In the genomic region with DNA sequence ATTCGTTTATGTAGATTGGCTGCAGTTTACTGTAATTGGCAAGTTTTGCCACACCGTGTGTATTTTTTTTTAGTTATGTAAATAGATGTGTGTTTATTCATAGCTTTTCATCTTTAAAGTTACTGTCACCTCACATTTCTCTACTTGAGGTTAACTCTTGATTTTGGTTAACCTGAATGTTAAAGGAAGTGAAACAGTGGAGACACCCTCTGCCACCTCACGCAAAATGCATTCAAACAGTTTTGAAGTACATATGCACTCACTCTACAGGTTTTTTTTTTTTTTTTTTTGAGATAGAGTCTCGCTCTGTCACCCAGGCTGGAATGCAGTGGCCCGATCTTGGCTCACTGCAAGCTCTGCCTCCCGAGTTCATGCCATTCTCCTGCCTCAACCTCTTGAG, we compare ENCODE assay signal across 16 cellular contexts. TPM values are rescaled to one million over a fixed set of nuclear protein-coding genes. Genes with fewer than 3 reads are reported as not detected.
DNase-seq lines count a peak whose midpoint lies in the region; ATAC-seq, FAIRE-seq and TF ChIP-seq lines count a peak whose summit lies in the region.
"Had no signal": no experiment of that assay in that cellular context is flagged by ENCODE, and none has a peak within 500 bp of the region (broad histone marks: within the 10 kb centered on the region; RNA-seq: fewer than 3 reads in every experiment).

No MANE protein-coding gene starts in this region.

- no peak for TF ChIP-seq CTCF in pancreas (IDR thresholded peaks at IDR 0.05)
- TF ChIP-seq CTCF in WTC11 (IDR thresholded peaks at IDR 0.05), result no peak
- TF ChIP-seq CTCF in GM10266 (IDR thresholded peaks at IDR 0.05; ENCODE audit: control insufficient read depth, insufficient read depth, low read depth, missing control alignments), result no peak

- no peaks in the 10 kb centered on the region for H3K27me3 ChIP-seq in pancreas
- H3K27me3 ChIP-seq: upper lobe of right lung had no signal

- no peaks in the 10 kb centered on the region for H3K4me1 ChIP-seq in pancreas
- H3K4me1 ChIP-seq: A549, upper lobe of right lung had no signal

- WGBS in pancreas, 2 donors, result 64 to 71% methylated on average over 6 of the region's 6 CpGs

- peak overlapping the region; percentile 58 for H3K27ac Mint-ChIP-seq in activated CD4-positive, alpha-beta T cell treated with anti-CD3 and anti-CD28 coated beads, Interleukin-2, amount 10 ng/mL, durations not matched to agents 24 days and 14 days
- no peak overlapping the region for H3K27ac Mint-ChIP-seq in stimulated activated effector memory CD8-positive, alpha-beta T cell treated with anti-CD3 and anti-CD28 coated beads, Interleukin-12 subunit alpha, Interleukin-12 subunit beta, amount 100 ng/mL, for 72 hours
- no peak overlapping the region for H3K27ac Mint-ChIP-seq in WTC11
- H3K27ac Mint-ChIP-seq: nephron had no signal

- no peaks in the 10 kb centered on the region for H3K9me3 ChIP-seq in pancreas
- H3K9me3 ChIP-seq: A549, SK-N-SH, upper lobe of right lung had no signal

- no peak overlapping the region for H3K27ac ChIP-seq in pancreas
- H3K27ac ChIP-seq: A549, upper lobe of right lung had no signal

- peaks cover 4% of the 10 kb centered on the region for H3K27me3 Mint-ChIP-seq in activated CD4-positive, alpha-beta T cell treated with anti-CD3 and anti-CD28 coated beads, Interleukin-2, amount 10 ng/mL, durations not matched to agents 24 days and 14 days
- H3K27me3 Mint-ChIP-seq in WTC11 (ENCODE audit: low read depth), result peaks cover 13% of the 10 kb centered on the region

- no peak overlapping the region for H3K4me3 ChIP-seq in pancreas
- H3K4me3 ChIP-seq: A549, upper lobe of right lung had no signal

- POLR2A ChIA-PET in WTC11 (lab: Charles Lee), result no interaction called here

- H3K9me3 Mint-ChIP-seq in activated CD4-positive, alpha-beta T cell treated with anti-CD3 and anti-CD28 coated beads, Interleukin-2, amount 10 ng/mL, durations not matched to agents 24 days and 14 days, result no peaks in the 10 kb centered on the region
- H3K9me3 Mint-ChIP-seq in stimulated activated effector memory CD8-positive, alpha-beta T cell treated with anti-CD3 and anti-CD28 coated beads, Interleukin-12 subunit alpha, Interleukin-12 subunit beta, amount 100 ng/mL, for 72 hours, result no peaks in the 10 kb centered on the region
- H3K9me3 Mint-ChIP-seq in WTC11, result peaks cover 4% of the 10 kb centered on the region
- H3K9me3 Mint-ChIP-seq: nephron had no signal

- no peaks in the 10 kb centered on the region for H3K36me3 Mint-ChIP-seq in activated CD4-positive, alpha-beta T cell treated with anti-CD3 and anti-CD28 coated beads, Interleukin-2, amount 10 ng/mL, durations not matched to agents 24 days and 14 days (ENCODE audit: low read depth)
- no peaks in the 10 kb centered on the region for H3K36me3 Mint-ChIP-seq in stimulated activated effector memory CD8-positive, alpha-beta T cell treated with anti-CD3 and anti-CD28 coated beads, Interleukin-12 subunit alpha, Interleukin-12 subunit beta, amount 100 ng/mL, for 72 hours
- H3K36me3 Mint-ChIP-seq in WTC11, result no peaks in the 10 kb centered on the region

- peak; percentile 75 for ATAC-seq in HG02763 (IDR thresholded peaks at IDR 0.05; ENCODE audit: unreplicated experiment)
- peak; percentile 34 for ATAC-seq in HG03558 (IDR thresholded peaks at IDR 0.05; ENCODE audit: extremely low read depth, unreplicated experiment)
- peak; percentile 68 for ATAC-seq in stimulated activated effector memory CD8-positive, alpha-beta T cell treated with anti-CD3 and anti-CD28 coated beads, Interleukin-12 subunit alpha, Interleukin-12 subunit beta, amount 100 ng/mL, for 72 hours
- ATAC-seq in pancreas, result no peak
- ATAC-seq in WTC11, result no peak
- ATAC-seq: A549, upper lobe of right lung had no signal

- FAIRE-seq in pancreas (lab: Jason Lieb, UNC), result no peak
- FAIRE-seq: A549, HTR-8/SVneo had no signal

- H3K4me1 Mint-ChIP-seq in activated CD4-positive, alpha-beta T cell treated with anti-CD3 and anti-CD28 coated beads, Interleukin-2, amount 10 ng/mL, durations not matched to agents 24 days and 14 days, result peaks cover 7% of the 10 kb centered on the region
- H3K4me1 Mint-ChIP-seq in stimulated activated effector memory CD8-positive, alpha-beta T cell treated with anti-CD3 and anti-CD28 coated beads, Interleukin-12 subunit alpha, Interleukin-12 subunit beta, amount 100 ng/mL, for 72 hours, result peaks cover 15% of the 10 kb centered on the region
- H3K4me1 Mint-ChIP-seq in WTC11, result peaks cover 15% of the 10 kb centered on the region
- H3K4me1 Mint-ChIP-seq: nephron had no signal

- intact Hi-C loops in activated CD4-positive, alpha-beta T cell treated with anti-CD3 and anti-CD28 coated beads, Interleukin-2, amount 10 ng/mL, durations not matched to agents 24 days and 14 days (cut with micrococcal nuclease), result no loop called here
- intact Hi-C loops in pancreas (cut with DNase I), result no loop called here

- CTCF ChIA-PET in WTC11 (lab: Charles Lee), result no interaction called here

- no peak overlapping the region for H3K4me3 Mint-ChIP-seq in activated CD4-positive, alpha-beta T cell treated with anti-CD3 and anti-CD28 coated beads, Interleukin-2, amount 10 ng/mL, durations not matched to agents 24 days and 14 days
- no peak overlapping the region for H3K4me3 Mint-ChIP-seq in stimulated activated effector memory CD8-positive, alpha-beta T cell treated with anti-CD3 and anti-CD28 coated beads, Interleukin-12 subunit alpha, Interleukin-12 subunit beta, amount 100 ng/mL, for 72 hours
- no peak overlapping the region for H3K4me3 Mint-ChIP-seq in WTC11
- H3K4me3 Mint-ChIP-seq: nephron had no signal

- no peak for DNase-seq in activated CD4-positive, alpha-beta T cell treated with anti-CD3 and anti-CD28 coated beads, Interleukin-2, amount 10 ng/mL, durations not matched to agents 24 days and 14 days
- DNase-seq in activated CD4-positive, alpha-beta T cell treated with anti-CD3 and anti-CD28 coated beads, Interleukin-2, amount 50 U/mL, for 4 hours, result no peak
- DNase-seq in stimulated activated effector memory CD8-positive, alpha-beta T cell treated with anti-CD3 and anti-CD28 coated beads, Interleukin-12 subunit alpha, Interleukin-12 subunit beta, amount 100 ng/mL, for 72 hours (ENCODE audit: low spot score in 2 of 2), result no peak
- DNase-seq in pancreas (no peak), WTC11 (ENCODE audit: low spot score) (no peak), GM10266 (ENCODE audit: extremely low spot score) (no peak)
- DNase-seq: head of caudate nucleus; NCI-H2171; SK-N-SH; stimulated activated CD4-positive, alpha-beta T cell treated with anti-CD3 and anti-CD28 coated beads, Interleukin-2, amount 100 ng/mL, for 24 hours; upper lobe of right lung had no signal

- no peaks in the 10 kb centered on the region for H3K36me3 ChIP-seq in pancreas
- H3K36me3 ChIP-seq: upper lobe of right lung had no signal

TF ChIP-seq in WTC11, 78 proteins besides CTCF, POLR2A, EP300 and RAD21 (continues in another document):
- TF ChIP-seq RELA (CRISPR knock-in tag; IDR thresholded peaks at IDR 0.05; ENCODE audit: borderline replicate concordance), result no peak
- TF ChIP-seq TP53 (CRISPR knock-in tag; IDR thresholded peaks at IDR 0.05), result no peak
- TF ChIP-seq ZNF416 (CRISPR knock-in tag; IDR thresholded peaks at IDR 0.05), result no peak
- TF ChIP-seq, protein P1, sequence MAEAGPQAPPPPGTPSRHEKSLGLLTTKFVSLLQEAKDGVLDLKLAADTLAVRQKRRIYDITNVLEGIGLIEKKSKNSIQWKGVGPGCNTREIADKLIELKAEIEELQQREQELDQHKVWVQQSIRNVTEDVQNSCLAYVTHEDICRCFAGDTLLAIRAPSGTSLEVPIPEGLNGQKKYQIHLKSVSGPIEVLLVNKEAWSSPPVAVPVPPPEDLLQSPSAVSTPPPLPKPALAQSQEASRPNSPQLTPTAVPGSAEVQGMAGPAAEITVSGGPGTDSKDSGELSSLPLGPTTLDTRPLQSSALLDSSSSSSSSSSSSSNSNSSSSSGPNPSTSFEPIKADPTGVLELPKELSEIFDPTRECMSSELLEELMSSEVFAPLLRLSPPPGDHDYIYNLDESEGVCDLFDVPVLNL (CRISPR knock-in tag; IDR thresholded peaks at IDR 0.05; ENCODE audit: borderline replicate concordance, low read depth), result no peak
- no peak for TF ChIP-seq MYBL2 (CRISPR knock-in tag; IDR thresholded peaks at IDR 0.05)
- no peak for TF ChIP-seq GABPB1 (CRISPR knock-in tag; IDR thresholded peaks at IDR 0.05)
- TF ChIP-seq NR3C1 (CRISPR knock-in tag; conservative IDR thresholded peaks at IDR 0.05; ENCODE audit: low read depth), result no peak
- no peak for TF ChIP-seq USF2 (CRISPR knock-in tag; IDR thresholded peaks at IDR 0.05)
- no peak for TF ChIP-seq SMAD4 (CRISPR knock-in tag; IDR thresholded peaks at IDR 0.05)
- TF ChIP-seq ZNF317 (CRISPR knock-in tag; IDR thresholded peaks at IDR 0.05; ENCODE audit: borderline replicate concordance, low read depth), result no peak
- no peak for TF ChIP-seq ATF1 (CRISPR knock-in tag; IDR thresholded peaks at IDR 0.05)

RNA-seq across cellular contexts. Expression of gene OR2A4, which starts 17.7 kb away (rescaled TPM):
- total RNA-seq in activated CD4-positive, alpha-beta T cell treated with anti-CD3 and anti-CD28 coated beads, Interleukin-2, amount 10 ng/mL, durations not matched to agents 24 days and 14 days, result not detected in 2 replicates
- not detected for total RNA-seq in pancreas
- polyA plus RNA-seq in pancreas, result under 1 TPM in 1 of 2 donors, not detected in 1; 0.46 TPM
- total RNA-seq in WTC11 (2021), result not detected in 3 replicates
- total RNA-seq: upper lobe of right lung had no signal
- polyA plus RNA-seq: A549, SK-N-SH had no signal

RNA-seq across cellular contexts. Expression of gene CTAGE9, which starts 27.3 kb away (rescaled TPM):
- not detected in 2 replicates for total RNA-seq in activated CD4-positive, alpha-beta T cell treated with anti-CD3 and anti-CD28 coated beads, Interleukin-2, amount 10 ng/mL, durations not matched to agents 24 days and 14 days
- total RNA-seq in pancreas, result not detected
- polyA plus RNA-seq in pancreas, result not detected
- 0.09 TPM in 1 of 3 replicates, not detected in the others for total RNA-seq in WTC11 (2021)
- total RNA-seq: upper lobe of right lung had no signal
- polyA plus RNA-seq: A549, SK-N-SH had no signal

RNA-seq across cellular contexts. Expression of gene ENPP3, which starts 46.4 kb away (rescaled TPM):
- 1.4 and 2.3 TPM in 2 replicates for total RNA-seq in activated CD4-positive, alpha-beta T cell treated with anti-CD3 and anti-CD28 coated beads, Interleukin-2, amount 10 ng/mL, durations not matched to agents 24 days and 14 days
- under 1 TPM in 3 of 6 donors, not detected in 3; 0.09 to 0.38 (median 0.13) TPM for total RNA-seq in pancreas
- under 1 TPM; 0.07 to 0.23 TPM for polyA plus RNA-seq in pancreas
- total RNA-seq in WTC11 (2021), result 0.48 TPM in 1 of 3 replicates, not detected in the others
- polyA plus RNA-seq: A549, SK-N-SH had no signal

RNA-seq across cellular contexts. Expression of gene MED23, which starts 55.4 kb away (rescaled TPM):
- total RNA-seq in activated CD4-positive, alpha-beta T cell treated with anti-CD3 and anti-CD28 coated beads, Interleukin-2, amount 10 ng/mL, durations not matched to agents 24 days and 14 days, result 29.2 and 30.2 TPM in 2 replicates
- total RNA-seq in pancreas (10 to 100 TPM in 5 of 6 donors, 1 to 10 TPM in 1; 9.7 to 22.8 (median 13.2) TPM), WTC11 (2021) (18.0 to 19.0 TPM (median 18.3 TPM) in 3 replicates)
- polyA plus RNA-seq in pancreas, result 10 to 100 TPM; 11.0 to 17.7 TPM

Comparison
In these comparisons a context has a peak if more than half of its experiments do, and no peak if none do; other contexts are left out.
1. ATAC-seq: peak in HG02763 (single experiment), HG03558 (single experiment) and stimulated activated effector memory CD8-positive, alpha-beta T cell treated with anti-CD3 and anti-CD28 coated beads, Interleukin-12 subunit alpha, Interleukin-12 subunit beta, amount 100 ng/mL, for 72 hours (single experiment); none in pancreas (0 of 4) and WTC11 (single experiment).